ENCODE assay signal across 2 cellular contexts in genomic region chr5:72692273-72692672, GRCh38.
TF ChIP-seq lines count a peak whose summit lies in the region.

No MANE protein-coding gene starts in this region.

TF ChIP-seq in HEK293T, 16 proteins besides CTCF, POLR2A, EP300 and RAD21 (continued from another document):
- TF ChIP-seq NFRKB (IDR thresholded peaks at IDR 0.05): no peak
TF ChIP-seq in HEK293T: peak in this region for 1.

TF ChIP-seq in GM23338, 12 proteins besides CTCF, POLR2A, EP300 and RAD21:
- TF ChIP-seq ETS1 (IDR thresholded peaks at IDR 0.05) (no peak), ZNF114 (CRISPR knock-in tag; IDR thresholded peaks at IDR 0.05) (no peak), CREB1 (CRISPR knock-in tag; IDR thresholded peaks at IDR 0.05; ENCODE audit: low read depth) (no peak), POLR2AphosphoS5 (IDR thresholded peaks at IDR 0.05; ENCODE audit: low read depth) (no peak), EZH2phosphoT487 (IDR thresholded peaks at IDR 0.05; ENCODE audit: unreplicated experiment) (no peak), ZNF331 (CRISPR knock-in tag; IDR thresholded peaks at IDR 0.05; ENCODE audit: low read depth) (no peak), NANOG (IDR thresholded peaks at IDR 0.05; ENCODE audit: borderline replicate concordance) (no peak)
- TF ChIP-seq, protein P1, sequence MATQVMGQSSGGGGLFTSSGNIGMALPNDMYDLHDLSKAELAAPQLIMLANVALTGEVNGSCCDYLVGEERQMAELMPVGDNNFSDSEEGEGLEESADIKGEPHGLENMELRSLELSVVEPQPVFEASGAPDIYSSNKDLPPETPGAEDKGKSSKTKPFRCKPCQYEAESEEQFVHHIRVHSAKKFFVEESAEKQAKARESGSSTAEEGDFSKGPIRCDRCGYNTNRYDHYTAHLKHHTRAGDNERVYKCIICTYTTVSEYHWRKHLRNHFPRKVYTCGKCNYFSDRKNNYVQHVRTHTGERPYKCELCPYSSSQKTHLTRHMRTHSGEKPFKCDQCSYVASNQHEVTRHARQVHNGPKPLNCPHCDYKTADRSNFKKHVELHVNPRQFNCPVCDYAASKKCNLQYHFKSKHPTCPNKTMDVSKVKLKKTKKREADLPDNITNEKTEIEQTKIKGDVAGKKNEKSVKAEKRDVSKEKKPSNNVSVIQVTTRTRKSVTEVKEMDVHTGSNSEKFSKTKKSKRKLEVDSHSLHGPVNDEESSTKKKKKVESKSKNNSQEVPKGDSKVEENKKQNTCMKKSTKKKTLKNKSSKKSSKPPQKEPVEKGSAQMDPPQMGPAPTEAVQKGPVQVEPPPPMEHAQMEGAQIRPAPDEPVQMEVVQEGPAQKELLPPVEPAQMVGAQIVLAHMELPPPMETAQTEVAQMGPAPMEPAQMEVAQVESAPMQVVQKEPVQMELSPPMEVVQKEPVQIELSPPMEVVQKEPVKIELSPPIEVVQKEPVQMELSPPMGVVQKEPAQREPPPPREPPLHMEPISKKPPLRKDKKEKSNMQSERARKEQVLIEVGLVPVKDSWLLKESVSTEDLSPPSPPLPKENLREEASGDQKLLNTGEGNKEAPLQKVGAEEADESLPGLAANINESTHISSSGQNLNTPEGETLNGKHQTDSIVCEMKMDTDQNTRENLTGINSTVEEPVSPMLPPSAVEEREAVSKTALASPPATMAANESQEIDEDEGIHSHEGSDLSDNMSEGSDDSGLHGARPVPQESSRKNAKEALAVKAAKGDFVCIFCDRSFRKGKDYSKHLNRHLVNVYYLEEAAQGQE (IDR thresholded peaks at IDR 0.05; ENCODE audit: unreplicated experiment): no peak
- TF ChIP-seq, protein P2, sequence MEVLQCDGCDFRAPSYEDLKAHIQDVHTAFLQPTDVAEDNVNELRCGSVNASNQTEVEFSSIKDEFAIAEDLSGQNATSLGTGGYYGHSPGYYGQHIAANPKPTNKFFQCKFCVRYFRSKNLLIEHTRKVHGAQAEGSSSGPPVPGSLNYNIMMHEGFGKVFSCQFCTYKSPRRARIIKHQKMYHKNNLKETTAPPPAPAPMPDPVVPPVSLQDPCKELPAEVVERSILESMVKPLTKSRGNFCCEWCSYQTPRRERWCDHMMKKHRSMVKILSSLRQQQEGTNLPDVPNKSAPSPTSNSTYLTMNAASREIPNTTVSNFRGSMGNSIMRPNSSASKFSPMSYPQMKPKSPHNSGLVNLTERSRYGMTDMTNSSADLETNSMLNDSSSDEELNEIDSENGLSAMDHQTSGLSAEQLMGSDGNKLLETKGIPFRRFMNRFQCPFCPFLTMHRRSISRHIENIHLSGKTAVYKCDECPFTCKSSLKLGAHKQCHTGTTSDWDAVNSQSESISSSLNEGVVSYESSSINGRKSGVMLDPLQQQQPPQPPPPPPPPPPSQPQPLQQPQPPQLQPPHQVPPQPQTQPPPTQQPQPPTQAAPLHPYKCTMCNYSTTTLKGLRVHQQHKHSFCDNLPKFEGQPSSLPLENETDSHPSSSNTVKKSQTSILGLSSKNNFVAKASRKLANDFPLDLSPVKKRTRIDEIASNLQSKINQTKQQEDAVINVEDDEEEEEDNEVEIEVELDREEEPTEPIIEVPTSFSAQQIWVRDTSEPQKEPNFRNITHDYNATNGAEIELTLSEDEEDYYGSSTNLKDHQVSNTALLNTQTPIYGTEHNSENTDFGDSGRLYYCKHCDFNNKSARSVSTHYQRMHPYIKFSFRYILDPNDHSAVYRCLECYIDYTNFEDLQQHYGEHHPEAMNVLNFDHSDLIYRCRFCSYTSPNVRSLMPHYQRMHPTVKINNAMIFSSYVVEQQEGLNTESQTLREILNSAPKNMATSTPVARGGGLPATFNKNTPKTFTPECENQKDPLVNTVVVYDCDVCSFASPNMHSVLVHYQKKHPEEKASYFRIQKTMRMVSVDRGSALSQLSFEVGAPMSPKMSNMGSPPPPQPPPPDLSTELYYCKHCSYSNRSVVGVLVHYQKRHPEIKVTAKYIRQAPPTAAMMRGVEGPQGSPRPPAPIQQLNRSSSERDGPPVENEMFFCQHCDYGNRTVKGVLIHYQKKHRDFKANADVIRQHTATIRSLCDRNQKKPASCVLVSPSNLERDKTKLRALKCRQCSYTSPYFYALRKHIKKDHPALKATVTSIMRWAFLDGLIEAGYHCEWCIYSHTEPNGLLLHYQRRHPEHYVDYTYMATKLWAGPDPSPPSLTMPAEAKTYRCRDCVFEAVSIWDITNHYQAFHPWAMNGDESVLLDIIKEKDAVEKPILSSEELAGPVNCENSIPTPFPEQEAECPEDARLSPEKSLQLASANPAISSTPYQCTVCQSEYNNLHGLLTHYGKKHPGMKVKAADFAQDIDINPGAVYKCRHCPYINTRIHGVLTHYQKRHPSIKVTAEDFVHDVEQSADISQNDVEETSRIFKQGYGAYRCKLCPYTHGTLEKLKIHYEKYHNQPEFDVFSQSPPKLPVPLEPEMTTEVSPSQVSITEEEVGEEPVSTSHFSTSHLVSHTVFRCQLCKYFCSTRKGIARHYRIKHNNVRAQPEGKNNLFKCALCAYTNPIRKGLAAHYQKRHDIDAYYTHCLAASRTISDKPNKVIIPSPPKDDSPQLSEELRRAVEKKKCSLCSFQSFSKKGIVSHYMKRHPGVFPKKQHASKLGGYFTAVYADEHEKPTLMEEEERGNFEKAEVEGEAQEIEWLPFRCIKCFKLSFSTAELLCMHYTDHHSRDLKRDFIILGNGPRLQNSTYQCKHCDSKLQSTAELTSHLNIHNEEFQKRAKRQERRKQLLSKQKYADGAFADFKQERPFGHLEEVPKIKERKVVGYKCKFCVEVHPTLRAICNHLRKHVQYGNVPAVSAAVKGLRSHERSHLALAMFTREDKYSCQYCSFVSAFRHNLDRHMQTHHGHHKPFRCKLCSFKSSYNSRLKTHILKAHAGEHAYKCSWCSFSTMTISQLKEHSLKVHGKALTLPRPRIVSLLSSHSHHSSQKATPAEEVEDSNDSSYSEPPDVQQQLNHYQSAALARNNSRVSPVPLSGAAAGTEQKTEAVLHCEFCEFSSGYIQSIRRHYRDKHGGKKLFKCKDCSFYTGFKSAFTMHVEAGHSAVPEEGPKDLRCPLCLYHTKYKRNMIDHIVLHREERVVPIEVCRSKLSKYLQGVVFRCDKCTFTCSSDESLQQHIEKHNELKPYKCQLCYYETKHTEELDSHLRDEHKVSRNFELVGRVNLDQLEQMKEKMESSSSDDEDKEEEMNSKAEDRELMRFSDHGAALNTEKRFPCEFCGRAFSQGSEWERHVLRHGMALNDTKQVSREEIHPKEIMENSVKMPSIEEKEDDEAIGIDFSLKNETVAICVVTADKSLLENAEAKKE (CRISPR knock-in tag; IDR thresholded peaks at IDR 0.05): no peak
TF ChIP-seq in GM23338: peak in this region for 0.
